8 cellular contexts compared by ENCODE assay signal in the genomic region with DNA sequence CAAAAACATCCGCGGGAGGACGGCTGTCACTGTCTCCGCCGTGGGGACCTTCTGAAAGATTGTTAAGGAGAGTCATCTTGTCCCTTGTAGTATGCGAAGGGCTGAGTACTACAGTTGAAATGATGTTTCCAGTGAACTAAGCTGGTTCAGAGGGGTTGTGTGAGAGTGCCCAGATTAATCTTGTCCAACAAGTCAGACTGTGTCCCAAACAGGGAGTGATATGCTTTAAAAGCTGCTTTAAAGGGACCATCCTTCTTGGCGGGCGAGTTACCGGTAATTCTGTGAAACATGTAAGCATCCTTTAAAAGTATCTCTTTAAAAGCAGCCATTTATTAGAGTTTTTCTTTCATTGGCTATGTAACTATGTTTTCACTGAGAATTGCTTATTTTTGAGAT. TPM values are rescaled to one million over a fixed set of nuclear protein-coding genes. Genes with fewer than 3 reads are reported as not detected.
DNase-seq lines count a peak whose midpoint lies in the region; TF ChIP-seq lines count a peak whose summit lies in the region.

No MANE protein-coding gene starts in this region.

- peaks cover 34% of the 10 kb centered on the region for H4K20me1 ChIP-seq in osteoblast (ENCODE audit: insufficient read depth, low read length)

- H3K4me2 ChIP-seq in osteoblast (ENCODE audit: insufficient read depth, low read length) = peak overlapping the region; percentile 99

- DNase-seq in Calu3 (no peak), RKO (ENCODE audit: low spot score) (peak; percentile 53), epithelial cell of proximal tubule (ENCODE audit: low read depth) (no peak), osteoblast (ENCODE audit: insufficient read length, low spot score, missing footprints) (peak; percentile 31), SHP77 (lab: John Stamatoyannopoulos, UW) (no peak), GM10248 (ENCODE audit: extremely low spot score) (no peak), GM13977 (ENCODE audit: low spot score) (no peak), T1000 (lab: John Stamatoyannopoulos, UW) (no peak)

- TF ChIP-seq CTCF in Calu3 (IDR thresholded peaks at IDR 0.05; ENCODE audit: unreplicated experiment) (no peak), epithelial cell of proximal tubule (conservative IDR thresholded peaks at IDR 0.05; ENCODE audit: low read depth, low read length) (no peak), osteoblast (IDR thresholded peaks at IDR 0.05; ENCODE audit: extremely low read depth, low read depth, low read length) (no peak), GM10248 (IDR thresholded peaks at IDR 0.05; ENCODE audit: control extremely low read depth, extremely low read depth, low read depth, missing control alignments) (no peak), GM13977 (IDR thresholded peaks at IDR 0.05; ENCODE audit: extremely low read depth, insufficient read depth, missing control alignments) (no peak)

- CTCF ChIA-PET in Calu3 (lab: Charles Lee) (interaction anchor here (0.8 kb wide), 1 partner anchor 13 kb away, joined by 3 read pairs; no protein-coding TSS in a partner anchor), GM10248 (lab: Yijun Ruan, JAX) (interaction anchor here (1.2 to 1.5 kb wide), 2 partner anchors 10 to 179 kb away, joined by 3 read pairs; no protein-coding TSS in a partner anchor)

- H3K4me3 ChIP-seq in epithelial cell of proximal tubule (ENCODE audit: low read depth, low read length) = peak overlapping the region; percentile 76
- H3K4me3 ChIP-seq in osteoblast (ENCODE audit: insufficient read depth, low read length) = peak overlapping the region; percentile 86

- H3K36me3 Mint-ChIP-seq in Calu3 (ENCODE audit: insufficient read depth, unreplicated experiment) = peaks cover 27% of the 10 kb centered on the region

- POLR2A ChIA-PET in GM10248 (lab: Yijun Ruan, JAX) = no interaction called here

- peaks cover 4% of the 10 kb centered on the region for H3K36me3 ChIP-seq in osteoblast (ENCODE audit: insufficient read depth, low read length)

- no peaks in the 10 kb centered on the region for H3K27me3 ChIP-seq in osteoblast (ENCODE audit: insufficient read depth, low read length)

- H3K79me2 ChIP-seq in osteoblast (ENCODE audit: insufficient read depth, low read length) = peaks cover 59% of the 10 kb centered on the region

- peak overlapping the region; percentile 73 for H3K27ac Mint-ChIP-seq in Calu3 (ENCODE audit: unreplicated experiment)

- peaks cover 19% of the 10 kb centered on the region for H3K4me1 ChIP-seq in osteoblast (ENCODE audit: insufficient read depth, low read length)

- no peaks in the 10 kb centered on the region for H3K4me1 Mint-ChIP-seq in Calu3 (ENCODE audit: low read depth, unreplicated experiment)

- peak overlapping the region; percentile 97 for H3K4me3 Mint-ChIP-seq in Calu3 (ENCODE audit: low read depth, unreplicated experiment)

- in situ Hi-C loops in GM13977 (cut with MboI; ENCODE audit: low pct_unique_long_range_greater_than_20kb, low sequenced_read_pairs, unreplicated experiment) = no loop called here

- intact Hi-C loops in Calu3 (cut with micrococcal nuclease; ENCODE audit: unreplicated experiment) = no loop called here

- peak overlapping the region; percentile 81 for H3K27ac ChIP-seq in osteoblast (ENCODE audit: low read depth, low read length)

- BruUV-seq in Calu3 (replicated peaks; lab: Mats Ljungman, UMichigan) = no TSS peak

- no peaks in the 10 kb centered on the region for H3K9me3 ChIP-seq in osteoblast (ENCODE audit: low read depth, low read length)

- no peaks in the 10 kb centered on the region for H3K9me3 Mint-ChIP-seq in Calu3 (ENCODE audit: low read depth, unreplicated experiment)

- H2AFZ ChIP-seq in osteoblast (ENCODE audit: low read length) = peak overlapping the region; percentile 97

- H3K27me3 Mint-ChIP-seq in Calu3 (ENCODE audit: unreplicated experiment) = no peaks in the 10 kb centered on the region

RNA-seq across cellular contexts. Expression of gene WDR20, which starts 1.1 kb away (rescaled TPM):
- total RNA-seq in Calu3 (2022) = 33.0 and 37.6 TPM in 2 replicates
- 12.4 and 13.8 TPM in 2 replicates for total RNA-seq in epithelial cell of proximal tubule
- total RNA-seq in osteoblast = 15.6 and 18.3 TPM in 2 replicates

RNA-seq across cellular contexts. Expression of gene HSP90AA1, which starts 53.9 kb away (rescaled TPM):
- total RNA-seq in Calu3 (2022) (1,038 and 1,111 TPM in 2 replicates), epithelial cell of proximal tubule (615 and 1,253 TPM in 2 replicates), osteoblast (193 and 198 TPM in 2 replicates)

Comparison
In these comparisons a context has a peak if more than half of its experiments do, and no peak if none do; other contexts are left out.
1. DNase-seq: peak in RKO (single experiment) and osteoblast (single experiment); none in Calu3 (single experiment), epithelial cell of proximal tubule (single experiment), SHP77 (0 of 2), GM10248 (single experiment), GM13977 (single experiment) and T1000 (single experiment).